Comparison of ENCODE assay signal across 11 cellular contexts in genomic region chr2:96258393-96259022, GRCh38. TPM values are rescaled to one million over a fixed set of nuclear protein-coding genes. Genes with fewer than 3 reads are reported as not detected.
DNase-seq lines count a peak whose midpoint lies in the region; ATAC-seq and TF ChIP-seq lines count a peak whose summit lies in the region.
"Had no signal": no experiment of that assay in that cellular context is flagged by ENCODE, and none has a peak within 500 bp of the region (broad histone marks: within the 10 kb centered on the region; RNA-seq: fewer than 3 reads in every experiment).

No MANE protein-coding gene starts in this region.

- ATAC-seq in GM19467 (IDR thresholded peaks at IDR 0.05; ENCODE audit: unreplicated experiment): no peak
- ATAC-seq in HG03442 (IDR thresholded peaks at IDR 0.05; ENCODE audit: unreplicated experiment): no peak

- H3K14ac ChIP-seq in trophoblast cell (ENCODE audit: low read length): no peak overlapping the region

- TF ChIP-seq CTCF in CD14-positive monocyte (IDR thresholded peaks at IDR 0.05) (no peak), WERI-Rb-1 (IDR thresholded peaks at IDR 0.05; ENCODE audit: low read depth, low read length) (no peak), cardiac muscle cell (IDR thresholded peaks at IDR 0.05; ENCODE audit: low read depth, low read length) (no peak)

- intact Hi-C loops in CD14-positive monocyte (cut with micrococcal nuclease): loop anchor here (2.0 kb wide), 2 partner anchors 14 to 16 kb away; no protein-coding TSS in a partner anchor

- H3K79me1 ChIP-seq in trophoblast cell (ENCODE audit: low read length): no peaks in the 10 kb centered on the region

- no peak overlapping the region for H2BK12ac ChIP-seq in trophoblast cell (ENCODE audit: low read length)

- H3K27ac Mint-ChIP-seq in CD14-positive monocyte: peak overlapping the region; percentile 97 to 100 (median 98)

- peaks cover 91% of the 10 kb centered on the region for H3K4me1 Mint-ChIP-seq in CD14-positive monocyte

- H2BK5ac ChIP-seq in trophoblast cell (ENCODE audit: low read depth, low read length, poor library complexity): no peak overlapping the region

- H3K36me3 ChIP-seq in WERI-Rb-1 (peaks cover 44% of the 10 kb centered on the region), cardiac muscle cell (peaks cover 19% of the 10 kb centered on the region), trophoblast cell (ENCODE audit: control insufficient read depth in 1 of 2, insufficient read depth in 2 of 2, low read length in 2 of 2) (peaks cover 34 to 39% of the 10 kb centered on the region in 2 experiments)

- peaks cover 0 to 5% (median 0%) of the 10 kb centered on the region in 3 donors for H3K27me3 Mint-ChIP-seq in CD14-positive monocyte (ENCODE audit: low read depth in 3 of 3)

- H3K23ac ChIP-seq in trophoblast cell (ENCODE audit: low read length): no peak overlapping the region

- no peak overlapping the region for H2BK120ac ChIP-seq in trophoblast cell (ENCODE audit: insufficient read depth, low read length, poor library complexity)

- DNase-seq in CD14-positive monocyte (ENCODE audit: low spot score) (no peak), WERI-Rb-1 (no peak), cardiac muscle cell (ENCODE audit: low read depth in 1 of 2, low spot score in 1 of 2) (peak in 1 of 2 donors; percentile 78), trophoblast cell (no peak), GDM1 (lab: John Stamatoyannopoulos, UW) (no peak), NCI-H1048 (lab: John Stamatoyannopoulos, UW) (no peak)
- DNase-seq: activated gamma-delta T cell treated with Interleukin-2 at 50 U/mL for 16 hours, mesendoderm, NCI-H69 had no signal

- no peaks in the 10 kb centered on the region for H3K79me2 ChIP-seq in trophoblast cell (ENCODE audit: control insufficient read depth, insufficient read depth, low read length, poor library complexity)

- H3K4me1 ChIP-seq in cardiac muscle cell (ENCODE audit: low read depth): peaks cover 46% of the 10 kb centered on the region
- H3K4me1 ChIP-seq in trophoblast cell (ENCODE audit: control insufficient read depth in 1 of 2, insufficient read depth in 2 of 2, low read length in 2 of 2): peaks cover 9 to 10% of the 10 kb centered on the region in 2 experiments

- H2AK5ac ChIP-seq in trophoblast cell (ENCODE audit: low read length): no peak overlapping the region

- H4K8ac ChIP-seq in trophoblast cell (ENCODE audit: low read depth, low read length): no peak overlapping the region

- no peak overlapping the region for H3K4me3 ChIP-seq in WERI-Rb-1 (ENCODE audit: low read depth, low read length)
- no peak overlapping the region for H3K4me3 ChIP-seq in cardiac muscle cell
- no peak overlapping the region for H3K4me3 ChIP-seq in trophoblast cell (ENCODE audit: low read depth, low read length)

- no peak overlapping the region for H3K18ac ChIP-seq in trophoblast cell (ENCODE audit: low read length)

- peaks cover 76 to 89% of the 10 kb centered on the region in 2 donors for H3K36me3 Mint-ChIP-seq in CD14-positive monocyte

- H3K9me3 ChIP-seq in WERI-Rb-1 (ENCODE audit: severe bottlenecking) (no peaks in the 10 kb centered on the region), cardiac muscle cell (ENCODE audit: low read depth) (no peaks in the 10 kb centered on the region), trophoblast cell (ENCODE audit: insufficient read depth, low read depth, low read length) (peaks cover 2% of the 10 kb centered on the region)

- H4K91ac ChIP-seq in trophoblast cell (ENCODE audit: low read depth, low read length): no peak overlapping the region

- peak overlapping the region; percentile 75 for H3K27ac ChIP-seq in WERI-Rb-1
- peak overlapping the region; percentile 98 for H3K27ac ChIP-seq in cardiac muscle cell
- no peak overlapping the region for H3K27ac ChIP-seq in trophoblast cell (ENCODE audit: low read depth, low read length)

- H3K4me3 Mint-ChIP-seq in CD14-positive monocyte: peak overlapping the region in 1 of 2 donors; percentile 85

- no peak overlapping the region for H4K12ac ChIP-seq in trophoblast cell (ENCODE audit: low read depth, low read length)

- H3K27me3 ChIP-seq in WERI-Rb-1 (ENCODE audit: insufficient read depth, low read depth, severe bottlenecking) (no peaks in the 10 kb centered on the region), cardiac muscle cell (no peaks in the 10 kb centered on the region), trophoblast cell (ENCODE audit: insufficient read depth, low read length) (no peaks in the 10 kb centered on the region)

- H3K4ac ChIP-seq in trophoblast cell (ENCODE audit: low read depth, low read length): peak overlapping the region; percentile 42

- no peak overlapping the region for H3K9ac ChIP-seq in trophoblast cell (ENCODE audit: low read length)

- H3K4me2 ChIP-seq in trophoblast cell (ENCODE audit: low read length): no peak overlapping the region

- no peak overlapping the region for H2AFZ ChIP-seq in trophoblast cell (ENCODE audit: insufficient read depth, low read length, poor library complexity)

- H3K9me3 Mint-ChIP-seq in CD14-positive monocyte: no peaks in the 10 kb centered on the region

- no CpG with 5 or more reads among the region's 6 CpGs for WGBS in trophoblast cell (ENCODE audit: extremely low coverage, insufficient coverage, insufficient read length)

RNA-seq across cellular contexts. Expression of gene TMEM127, which starts 7.3 kb away (rescaled TPM):
- polyA plus RNA-seq in CD14-positive monocyte (100 to 1,000 TPM in 1 of 2 donors, 10 to 100 TPM in 1; 72.3 to 107 TPM), cardiac muscle cell (71.0 and 84.2 TPM in 2 replicates)
- 55.8 and 59.1 TPM in 2 replicates for total RNA-seq in cardiac muscle cell
- polyA plus RNA-seq in trophoblast cell (2013): 36.6 and 38.2 TPM in 2 replicates

RNA-seq across cellular contexts. Expression of gene CIAO1, which starts 7.5 kb away (rescaled TPM):
- 10 to 100 TPM; 89.4 to 93.8 TPM for polyA plus RNA-seq in CD14-positive monocyte
- total RNA-seq in cardiac muscle cell: 97.3 and 117 TPM in 2 replicates
- 88.6 and 92.4 TPM in 2 replicates for polyA plus RNA-seq in cardiac muscle cell
- 43.1 and 43.2 TPM in 2 replicates for polyA plus RNA-seq in trophoblast cell (2013)

RNA-seq across cellular contexts. Expression of gene SNRNP200, which starts 46.8 kb away (rescaled TPM):
- polyA plus RNA-seq in CD14-positive monocyte (10 to 100 TPM; 27.2 to 36.1 TPM), cardiac muscle cell (96.4 and 97.1 TPM in 2 replicates)
- total RNA-seq in cardiac muscle cell: 58.6 and 85.3 TPM in 2 replicates
- polyA plus RNA-seq in trophoblast cell (2013): 75.8 and 76.3 TPM in 2 replicates

RNA-seq across cellular contexts. Expression of gene STARD7, which starts 49.9 kb away (rescaled TPM):
- 100 to 1,000 TPM; 172 to 179 TPM for polyA plus RNA-seq in CD14-positive monocyte
- 152 and 161 TPM in 2 replicates for total RNA-seq in cardiac muscle cell
- 214 and 246 TPM in 2 replicates for polyA plus RNA-seq in cardiac muscle cell
- 70.0 and 72.7 TPM in 2 replicates for polyA plus RNA-seq in trophoblast cell (2013)
